In genomic region chr12:74849801-74850200, GRCh38 we compare ENCODE assay signal across 20 cellular contexts.
A peak's percentile ranks its signal among the peaks of the same experiment; 100 is the strongest.
DNase-seq lines count a peak whose midpoint lies in the region; TF ChIP-seq lines count a peak whose summit lies in the region.
"Had no signal": no experiment of that assay in that cellular context is flagged by ENCODE, and none has a peak within 500 bp of the region (broad histone marks: within the 10 kb centered on the region; RNA-seq: fewer than 3 reads in every experiment).

No MANE protein-coding gene starts in this region.

- no peaks in the 10 kb centered on the region for H3F3A ChIP-seq in smooth muscle cell (ENCODE audit: low read depth)

- H3K4me1 Mint-ChIP-seq in MCF 10A (ENCODE audit: insufficient read depth, unreplicated experiment): no peaks in the 10 kb centered on the region
- H3K4me1 Mint-ChIP-seq: activated CD4-positive, alpha-beta memory T cell treated with anti-CD3 and anti-CD28 coated beads, Interleukin-2, amount 10 ng/mL, durations not matched to agents 7 days and 5 days; CD14-positive monocyte had no signal

- H3K27ac ChIP-seq in breast epithelium: no peak overlapping the region
- H3K27ac ChIP-seq in OCI-LY3 (ENCODE audit: low read length): no peak overlapping the region
- no peak overlapping the region for H3K27ac ChIP-seq in smooth muscle cell (ENCODE audit: low read depth)
- no peak overlapping the region for H3K27ac ChIP-seq in testis
- H3K27ac ChIP-seq: gastroesophageal sphincter had no signal

- H3K79me2 ChIP-seq in OCI-LY3 (ENCODE audit: low read length) (no peaks in the 10 kb centered on the region), smooth muscle cell (ENCODE audit: low read depth) (no peaks in the 10 kb centered on the region)

- H3K4me2 ChIP-seq in OCI-LY3 (ENCODE audit: low read length) (no peak overlapping the region), smooth muscle cell (no peak overlapping the region)

- H3K27me3 ChIP-seq in breast epithelium: no peaks in the 10 kb centered on the region
- no peaks in the 10 kb centered on the region for H3K27me3 ChIP-seq in OCI-LY3 (ENCODE audit: low read depth, low read length)
- no peaks in the 10 kb centered on the region for H3K27me3 ChIP-seq in smooth muscle cell (ENCODE audit: low read depth)
- no peaks in the 10 kb centered on the region for H3K27me3 ChIP-seq in testis
- H3K27me3 ChIP-seq: gastroesophageal sphincter had no signal

- no peak overlapping the region for H3K27ac Mint-ChIP-seq in MCF 10A (ENCODE audit: low read depth, unreplicated experiment)
- H3K27ac Mint-ChIP-seq: activated CD4-positive, alpha-beta memory T cell treated with anti-CD3 and anti-CD28 coated beads, Interleukin-2, amount 10 ng/mL, durations not matched to agents 7 days and 5 days; CD14-positive monocyte; T-helper 1 cell treated with Interleukin-12 subunit alpha and Interleukin-12 subunit beta and Interleukin-4 antibody, amounts not matched to agents 30 μg/mL and 1 μg/mL, for 36 hours had no signal

- CTCF ChIA-PET in MCF 10A (lab: Yijun Ruan, JAX): interaction anchor here (0.6 to 1.3 kb wide), 6 partner anchors 12 to 1266 kb away, joined by 3 to 4 read pairs (median 3); no protein-coding TSS in a partner anchor

- intact Hi-C loops in MCF 10A (cut with micrococcal nuclease): loop anchor here (1.0 kb wide), 1 partner anchor 440 kb away; no protein-coding TSS in a partner anchor
- intact Hi-C loops in breast epithelium (cut with DNase I; ENCODE audit: low total_unique reads): no loop called here
- intact Hi-C loops in testis (cut with DNase I; ENCODE audit: low total_unique reads): no loop called here

- H3K27me3 Mint-ChIP-seq in MCF 10A (ENCODE audit: insufficient read depth, unreplicated experiment): no peaks in the 10 kb centered on the region
- H3K27me3 Mint-ChIP-seq: activated CD4-positive, alpha-beta memory T cell treated with anti-CD3 and anti-CD28 coated beads, Interleukin-2, amount 10 ng/mL, durations not matched to agents 7 days and 5 days had no signal

- H3K9ac ChIP-seq in OCI-LY3 (ENCODE audit: low read length): no peak overlapping the region
- H3K9ac ChIP-seq in smooth muscle cell (ENCODE audit: low read depth): no peak overlapping the region

- H2AFZ ChIP-seq in OCI-LY3 (ENCODE audit: low read depth, low read length) (no peak overlapping the region), smooth muscle cell (ENCODE audit: low read depth) (no peak overlapping the region)

- H3K36me3 ChIP-seq in breast epithelium (no peaks in the 10 kb centered on the region), OCI-LY3 (replicated peaks; ENCODE audit: low read depth, low read length) (no peaks in the 10 kb centered on the region), smooth muscle cell (ENCODE audit: low read depth) (no peaks in the 10 kb centered on the region), testis (ENCODE audit: low read depth, missing control alignments) (no peaks in the 10 kb centered on the region)
- H3K36me3 ChIP-seq: gastroesophageal sphincter had no signal

- no peaks in the 10 kb centered on the region for H4K20me1 ChIP-seq in OCI-LY3 (ENCODE audit: insufficient read depth, low read length)
- no peaks in the 10 kb centered on the region for H4K20me1 ChIP-seq in smooth muscle cell (ENCODE audit: low read depth)

- WGBS in smooth muscle cell (ENCODE audit: low lambda C conversion rate): 50% methylated on average over 1 of the region's 1 CpG
- 64 to 65% methylated on average over 1 of the region's 1 CpG for WGBS in testis, 2 donors

- BruUV-seq in MCF 10A (replicated peaks; lab: Mats Ljungman, UMichigan): no TSS peak

- no peak overlapping the region for H3K4me3 Mint-ChIP-seq in MCF 10A (ENCODE audit: unreplicated experiment)
- H3K4me3 Mint-ChIP-seq: activated CD4-positive, alpha-beta memory T cell treated with anti-CD3 and anti-CD28 coated beads, Interleukin-2, amount 10 ng/mL, durations not matched to agents 7 days and 5 days; CD14-positive monocyte; T-helper 1 cell treated with Interleukin-12 subunit alpha and Interleukin-12 subunit beta and Interleukin-4 antibody, amounts not matched to agents 30 μg/mL and 1 μg/mL, for 36 hours had no signal

- H3K9me3 Mint-ChIP-seq in MCF 10A (ENCODE audit: unreplicated experiment): no peaks in the 10 kb centered on the region
- H3K9me3 Mint-ChIP-seq: activated CD4-positive, alpha-beta memory T cell treated with anti-CD3 and anti-CD28 coated beads, Interleukin-2, amount 10 ng/mL, durations not matched to agents 7 days and 5 days; CD14-positive monocyte; T-helper 1 cell treated with Interleukin-12 subunit alpha and Interleukin-12 subunit beta and Interleukin-4 antibody, amounts not matched to agents 30 μg/mL and 1 μg/mL, for 36 hours had no signal

- no peaks in the 10 kb centered on the region for H3K9me3 ChIP-seq in breast epithelium
- H3K9me3 ChIP-seq in OCI-LY3 (ENCODE audit: insufficient read depth, low read length): no peaks in the 10 kb centered on the region
- no peaks in the 10 kb centered on the region for H3K9me3 ChIP-seq in smooth muscle cell (replicated peaks; ENCODE audit: low read depth)
- H3K9me3 ChIP-seq in testis: no peaks in the 10 kb centered on the region
- H3K9me3 ChIP-seq: gastroesophageal sphincter had no signal

- no peak overlapping the region for H3K4me3 ChIP-seq in breast epithelium
- H3K4me3 ChIP-seq in OCI-LY3 (ENCODE audit: low read length): no peak overlapping the region
- no peak overlapping the region for H3K4me3 ChIP-seq in fibroblast of pulmonary artery (replicated peaks; ENCODE audit: low read depth, low read length)
- no peak overlapping the region for H3K4me3 ChIP-seq in smooth muscle cell
- H3K4me3 ChIP-seq in testis: no peak overlapping the region
- H3K4me3 ChIP-seq: gastroesophageal sphincter had no signal

- TF ChIP-seq POLR2A in breast epithelium (IDR thresholded peaks at IDR 0.05) (no peak), testis (IDR thresholded peaks at IDR 0.05) (no peak)

- H3K4me1 ChIP-seq in breast epithelium (no peaks in the 10 kb centered on the region), OCI-LY3 (ENCODE audit: low read length) (no peaks in the 10 kb centered on the region), smooth muscle cell (ENCODE audit: low read depth) (no peaks in the 10 kb centered on the region), testis (no peaks in the 10 kb centered on the region)
- H3K4me1 ChIP-seq: gastroesophageal sphincter had no signal

- no peak for DNase-seq in MCF 10A (ENCODE audit: unreplicated experiment)
- no peak for DNase-seq in breast epithelium (ENCODE audit: low spot score in 2 of 2)
- no peak for DNase-seq in fibroblast of pulmonary artery (ENCODE audit: low read depth)
- no peak for DNase-seq in smooth muscle cell (lab: John Stamatoyannopoulos, UW; ENCODE audit: unreplicated experiment)
- DNase-seq in testis: no peak
- DNase-seq in DMS79 (lab: John Stamatoyannopoulos, UW): no peak
- no peak for DNase-seq in activated gamma-delta T cell (lab: John Stamatoyannopoulos, UW)
- DNase-seq: activated CD4-positive, alpha-beta memory T cell treated with anti-CD3 and anti-CD28 coated beads, Interleukin-2, amount 10 ng/mL, durations not matched to agents 7 days and 5 days; activated naive CD4-positive, alpha-beta T cell; activated T-cell treated with anti-CD3 and anti-CD28 coated beads, Interleukin-2, amount 50 U/mL, for 1 hour; amygdala; MM.1S; NCI-H1436 treated with DMSO at 0.1 percent for 48 hours; NCI-H2171 treated with DMSO at 0.1 percent for 48 hours; right cardiac atrium; stimulated activated CD4-positive, alpha-beta T cell treated with anti-CD3 and anti-CD28 coated beads, Interleukin-15, amount 100 ng/mL, for 24 hours had no signal

- POLR2A ChIA-PET in MCF 10A (lab: Yijun Ruan, JAX): interaction anchor here (0.6 to 0.7 kb wide), 2 partner anchors 228 to 560 kb away, joined by 3 to 4 read pairs; no protein-coding TSS in a partner anchor

- TF ChIP-seq CTCF in MCF 10A (IDR thresholded peaks at IDR 0.05; ENCODE audit: unreplicated experiment) (peak; percentile 11), breast epithelium (IDR thresholded peaks at IDR 0.05) (no peak), OCI-LY3 (IDR thresholded peaks at IDR 0.05; ENCODE audit: low read depth, low read length) (peak; percentile 42), fibroblast of pulmonary artery (IDR thresholded peaks at IDR 0.05; ENCODE audit: low read length, missing control alignments) (peak; percentile 2), smooth muscle cell (IDR thresholded peaks at IDR 0.05; ENCODE audit: borderline replicate concordance, insufficient read depth, poor library complexity, severe bottlenecking) (peak; percentile 7), testis (IDR thresholded peaks at IDR 0.05) (no peak)

- H3K36me3 Mint-ChIP-seq in MCF 10A (ENCODE audit: insufficient read depth, unreplicated experiment): no peaks in the 10 kb centered on the region
- H3K36me3 Mint-ChIP-seq: CD14-positive monocyte had no signal

Comparison
In these comparisons a context has a peak if more than half of its experiments do, and no peak if none do; other contexts are left out.
1. CTCF ChIP-seq: peak in MCF 10A (single experiment), OCI-LY3 (single experiment), fibroblast of pulmonary artery (single experiment) and smooth muscle cell (single experiment); none in breast epithelium (0 of 3) and testis (0 of 3).